17 cellular contexts compared by ENCODE assay signal in genomic region chr7:44285561-44285960, GRCh38. TPM values are rescaled to one million over a fixed set of nuclear protein-coding genes. Genes with fewer than 3 reads are reported as not detected.
DNase-seq lines count a peak whose midpoint lies in the region; ATAC-seq and TF ChIP-seq lines count a peak whose summit lies in the region.
"Had no signal": no experiment of that assay in that cellular context is flagged by ENCODE, and none has a peak within 500 bp of the region (broad histone marks: within the 10 kb centered on the region; RNA-seq: fewer than 3 reads in every experiment).

No MANE protein-coding gene starts in this region.

- H3K27ac ChIP-seq in coronary artery (no peak overlapping the region), lower lobe of right lung (no peak overlapping the region), smooth muscle cell (ENCODE audit: low read depth) (no peak overlapping the region)
- H3K27ac ChIP-seq: GM23248, testis had no signal

- H3K4me2 ChIP-seq in smooth muscle cell, result no peak overlapping the region

- WGBS in smooth muscle cell (ENCODE audit: low lambda C conversion rate), result 93% methylated on average over 24 of the region's 24 CpGs

- ATAC-seq in Right ventricle myocardium superior (ENCODE audit: poor library complexity), result no peak
- no peak for ATAC-seq in left ventricle myocardium superior
- ATAC-seq in lower lobe of right lung, result no peak
- ATAC-seq in HG03571 (IDR thresholded peaks at IDR 0.05; ENCODE audit: unreplicated experiment), result no peak

- no peaks in the 10 kb centered on the region for H3K27me3 Mint-ChIP-seq in activated naive CD8-positive, alpha-beta T cell treated with anti-CD3 and anti-CD28 coated beads for 36 hours

- H3K4me3 ChIP-seq in coronary artery (no peak overlapping the region), lower lobe of right lung (no peak overlapping the region), smooth muscle cell (no peak overlapping the region)
- H3K4me3 ChIP-seq: GM23248, testis had no signal

- no peak for TF ChIP-seq CTCF in coronary artery (IDR thresholded peaks at IDR 0.05)
- TF ChIP-seq CTCF in lower lobe of right lung (IDR thresholded peaks at IDR 0.05), result no peak
- TF ChIP-seq CTCF in smooth muscle cell (IDR thresholded peaks at IDR 0.05; ENCODE audit: borderline replicate concordance, insufficient read depth, poor library complexity, severe bottlenecking), result no peak

- DNase-seq in Right ventricle myocardium superior (peak; percentile 29), left ventricle myocardium superior (no peak), coronary artery (ENCODE audit: low spot score) (peak; percentile 29), lower lobe of right lung (peak; percentile 14), ureter (ENCODE audit: low spot score) (peak; percentile 20), smooth muscle cell (lab: John Stamatoyannopoulos, UW; ENCODE audit: unreplicated experiment) (no peak)
- DNase-seq in activated naive CD8-positive, alpha-beta T cell treated with anti-CD3 and anti-CD28 coated beads for 36 hours, result no peak
- DNase-seq: activated gamma-delta T cell; CD4-positive, CD25-positive, alpha-beta regulatory T cell; cortex of kidney; GM23248; HFFc6; NCI-H1105 treated with DMSO at 0.1 percent for 48 hours; NCI-H2081; stimulated activated naive CD4-positive, alpha-beta T cell treated with Interleukin-2 at 50 U/mL for 16 hours; testis had no signal

- H3K4me1 ChIP-seq in lower lobe of right lung (no peaks in the 10 kb centered on the region), smooth muscle cell (ENCODE audit: low read depth) (no peaks in the 10 kb centered on the region)
- H3K4me1 ChIP-seq: testis had no signal

- no peaks in the 10 kb centered on the region for H3K9me3 Mint-ChIP-seq in activated naive CD8-positive, alpha-beta T cell treated with anti-CD3 and anti-CD28 coated beads for 36 hours
- H3K9me3 Mint-ChIP-seq: CD4-positive, CD25-positive, alpha-beta regulatory T cell; HFFc6 had no signal

- H3K9me3 ChIP-seq in lower lobe of right lung (no peaks in the 10 kb centered on the region), smooth muscle cell (replicated peaks; ENCODE audit: low read depth) (no peaks in the 10 kb centered on the region)
- H3K9me3 ChIP-seq: testis had no signal

- no peak overlapping the region for H3K27ac Mint-ChIP-seq in activated naive CD8-positive, alpha-beta T cell treated with anti-CD3 and anti-CD28 coated beads for 36 hours
- H3K27ac Mint-ChIP-seq: CD4-positive, CD25-positive, alpha-beta regulatory T cell; HFFc6 had no signal

- no peaks in the 10 kb centered on the region for H3K4me1 Mint-ChIP-seq in activated naive CD8-positive, alpha-beta T cell treated with anti-CD3 and anti-CD28 coated beads for 36 hours

- no peaks in the 10 kb centered on the region for H3F3A ChIP-seq in smooth muscle cell (ENCODE audit: low read depth)

- H3K79me2 ChIP-seq in smooth muscle cell (ENCODE audit: low read depth), result no peaks in the 10 kb centered on the region

- H3K36me3 ChIP-seq in lower lobe of right lung, result no peaks in the 10 kb centered on the region
- no peaks in the 10 kb centered on the region for H3K36me3 ChIP-seq in smooth muscle cell (ENCODE audit: low read depth)

- intact Hi-C loops in Right ventricle myocardium superior (cut with DNase I), result no loop called here
- intact Hi-C loops in left ventricle myocardium superior (cut with micrococcal nuclease), result no loop called here
- intact Hi-C loops in lower lobe of right lung (cut with DNase I), result no loop called here

- no peaks in the 10 kb centered on the region for H3K36me3 Mint-ChIP-seq in activated naive CD8-positive, alpha-beta T cell treated with anti-CD3 and anti-CD28 coated beads for 36 hours
- H3K36me3 Mint-ChIP-seq: CD4-positive, CD25-positive, alpha-beta regulatory T cell had no signal

- no peak overlapping the region for H2AFZ ChIP-seq in smooth muscle cell (ENCODE audit: low read depth)
- H2AFZ ChIP-seq: GM23248 had no signal

- no peaks in the 10 kb centered on the region for H4K20me1 ChIP-seq in smooth muscle cell (ENCODE audit: low read depth)

- H3K9ac ChIP-seq in smooth muscle cell (ENCODE audit: low read depth), result no peak overlapping the region
- H3K9ac ChIP-seq: GM23248 had no signal

- no peaks in the 10 kb centered on the region for H3K27me3 ChIP-seq in lower lobe of right lung (ENCODE audit: low read depth)
- H3K27me3 ChIP-seq in smooth muscle cell (ENCODE audit: low read depth), result no peaks in the 10 kb centered on the region
- H3K27me3 ChIP-seq: testis had no signal

- no peak overlapping the region for H3K4me3 Mint-ChIP-seq in activated naive CD8-positive, alpha-beta T cell treated with anti-CD3 and anti-CD28 coated beads for 36 hours
- H3K4me3 Mint-ChIP-seq: CD4-positive, CD25-positive, alpha-beta regulatory T cell; HFFc6 had no signal

RNA-seq across cellular contexts. Expression of gene CAMK2B, which starts 39.8 kb away (rescaled TPM):
- total RNA-seq in Right ventricle myocardium superior (87.2 TPM), left ventricle myocardium superior (98.4 TPM), lower lobe of right lung (0.30 TPM), ureter (not detected), smooth muscle cell (not detected in 2 replicates)
- total RNA-seq in activated naive CD8-positive, alpha-beta T cell treated with anti-CD3 and anti-CD28 coated beads for 36 hours, result under 1 TPM; 0.62 to 0.97 TPM
- not detected in 2 replicates for polyA plus RNA-seq in smooth muscle cell
- total RNA-seq: CD4-positive, CD25-positive, alpha-beta regulatory T cell had no signal
- polyA plus RNA-seq: CD4-positive, CD25-positive, alpha-beta regulatory T cell had no signal

Comparison
In these comparisons a context has a peak if more than half of its experiments do, and no peak if none do; other contexts are left out.
1. DNase-seq: peak in Right ventricle myocardium superior (single experiment), coronary artery (single experiment), lower lobe of right lung (single experiment) and ureter (single experiment); none in left ventricle myocardium superior (single experiment), activated naive CD8-positive, alpha-beta T cell treated with anti-CD3 and anti-CD28 coated beads for 36 hours (single experiment) and smooth muscle cell (single experiment).
2. RNA of gene CAMK2B, which starts 39.8 kb away (total RNA-seq): 98.4 TPM in left ventricle myocardium superior (single experiment) and 87.2 TPM in Right ventricle myocardium superior (single experiment); 0.62 to 0.97 TPM in activated naive CD8-positive, alpha-beta T cell treated with anti-CD3 and anti-CD28 coated beads for 36 hours, not detected in ureter (single experiment), 0.30 TPM in lower lobe of right lung (single experiment) and not detected in smooth muscle cell; every median in the first group is over 10 times any median in the second.